ENCODE assay signal across 23 cellular contexts in the genomic region with DNA sequence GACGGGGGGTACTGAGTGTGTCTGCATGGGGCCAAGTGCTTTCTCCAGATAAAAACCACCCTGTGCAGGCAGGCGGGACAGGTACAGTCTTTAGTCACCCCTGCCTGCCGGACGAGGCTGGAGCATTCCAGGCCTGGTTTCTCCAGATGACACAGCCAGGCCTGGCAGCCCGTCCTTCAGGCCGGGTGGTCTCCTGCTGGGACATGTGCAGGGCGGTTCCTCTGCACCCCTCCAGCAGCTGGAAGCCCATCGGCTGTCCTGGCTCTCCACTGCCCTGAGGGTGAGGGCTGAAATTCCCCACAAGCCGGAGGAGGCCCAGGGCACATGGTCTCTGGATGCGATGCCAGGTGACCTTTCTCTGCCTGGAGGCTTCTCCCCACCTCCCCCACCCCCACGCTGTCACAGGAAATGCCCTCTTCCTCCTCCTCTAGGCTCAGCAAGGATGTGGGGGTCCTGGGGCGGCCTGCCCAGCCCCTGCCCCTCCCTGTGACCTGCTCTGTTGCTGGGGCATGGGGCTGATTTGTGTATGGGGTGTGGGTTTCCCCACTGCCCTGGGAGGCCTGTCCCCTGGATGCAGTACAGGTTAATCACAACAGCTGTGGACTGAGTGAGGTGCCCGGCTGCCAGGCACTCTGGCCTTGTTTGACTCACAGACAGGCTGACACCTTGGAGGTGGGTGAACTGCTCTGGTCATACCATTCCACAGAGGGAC.
"Had no signal": no experiment of that assay in that cellular context is flagged by ENCODE, and none has a peak within 500 bp of the region (broad histone marks: within the 10 kb centered on the region; RNA-seq: fewer than 3 reads in every experiment).

No MANE protein-coding gene starts in this region.

- DNase-seq: dermis blood vessel endothelial cell; effector memory CD4-positive, alpha-beta T cell; foreskin keratinocyte; kidney glomerular epithelial cell; left colon; left ventricle myocardium superior; naive B cell; sigmoid colon; stimulated activated CD4-positive, alpha-beta T cell treated with anti-CD3 and anti-CD28 coated beads, Interleukin-4, amount 100 ng/mL, for 4 hours; stimulated activated naive B cell treated with anti-CD40 and anti-IgM and Interleukin-4, amounts not matched to agents 10 μg/mL and 1 μg/mL and 100 μg/mL, for 72 hours had no signal

- H3K4me1 ChIP-seq: foreskin keratinocyte, lower lobe of right lung, psoas muscle, sigmoid colon, upper lobe of left lung had no signal

- H3K27me3 ChIP-seq: hepatocyte, tibial nerve, upper lobe of left lung had no signal

- FAIRE-seq: endothelial cell of umbilical vein, islet of Langerhans, urothelium cell line had no signal

- H3K36me3 ChIP-seq: esophagus muscularis mucosa, gastroesophageal sphincter, heart left ventricle, lower lobe of right lung, sigmoid colon, thoracic aorta, tibial nerve, upper lobe of left lung had no signal

- H3K4me3 ChIP-seq: coronary artery, esophagus muscularis mucosa, gastroesophageal sphincter, heart left ventricle, hepatocyte, lower lobe of right lung, psoas muscle, sigmoid colon, thoracic aorta, tibial nerve, upper lobe of left lung had no signal

- H3K27ac ChIP-seq: coronary artery, esophagus muscularis mucosa, foreskin keratinocyte, gastroesophageal sphincter, heart left ventricle, hepatocyte, lower lobe of right lung, psoas muscle, sigmoid colon, thoracic aorta, tibial nerve, upper lobe of left lung had no signal

- H3K4me2 ChIP-seq: hepatocyte had no signal

- H3K9me3 ChIP-seq: esophagus muscularis mucosa, gastroesophageal sphincter, lower lobe of right lung, psoas muscle, sigmoid colon, thoracic aorta, upper lobe of left lung had no signal
